In the genomic region with DNA sequence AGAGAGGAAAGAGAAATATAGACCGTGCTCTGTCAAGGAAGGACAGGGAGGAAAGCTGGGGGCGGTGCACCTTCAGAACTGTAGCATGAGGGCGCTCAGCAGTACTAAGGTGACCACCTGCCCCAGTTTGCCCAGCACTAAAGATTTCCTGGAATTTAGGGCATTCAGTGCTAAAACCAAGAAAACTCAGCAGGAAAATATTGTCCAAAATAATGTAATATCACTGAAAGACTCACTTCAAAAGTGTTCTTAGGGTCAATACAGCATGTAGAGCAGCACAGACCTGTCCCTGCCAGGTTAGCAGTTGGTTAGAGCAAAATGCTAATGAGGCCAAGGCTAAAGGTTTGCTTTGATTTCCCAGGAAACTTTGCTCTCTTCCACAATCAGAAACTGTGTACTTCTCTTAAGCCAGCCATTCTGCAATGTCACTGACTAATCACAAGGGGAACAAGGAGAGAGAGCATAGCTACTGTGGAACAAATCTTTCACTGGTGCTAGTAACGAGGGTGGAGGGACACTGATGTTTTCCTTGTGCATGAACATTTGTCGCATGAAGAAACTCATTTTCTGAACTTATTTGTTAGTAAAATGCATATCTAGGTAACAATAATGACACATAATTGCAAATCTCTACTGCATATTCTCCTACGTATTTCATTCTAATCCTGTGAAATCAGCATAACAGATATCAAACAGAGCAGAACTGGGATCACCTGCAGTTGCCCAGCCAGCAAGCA, we compare ENCODE assay signal across 11 cellular contexts. TPM values are rescaled to one million over a fixed set of nuclear protein-coding genes. Genes with fewer than 3 reads are reported as not detected.
DNase-seq lines count a peak whose midpoint lies in the region; ATAC-seq, FAIRE-seq and TF ChIP-seq lines count a peak whose summit lies in the region.
"Had no signal": no experiment of that assay in that cellular context is flagged by ENCODE, and none has a peak within 500 bp of the region (broad histone marks: within the 10 kb centered on the region; RNA-seq: fewer than 3 reads in every experiment).

No MANE protein-coding gene starts in this region.

- POLR2A ChIA-PET in A673 (lab: Charles Lee; ENCODE audit: low non-redundant PET) = no interaction called here

- no peaks in the 10 kb centered on the region for H3K27me3 ChIP-seq in osteoblast (ENCODE audit: insufficient read depth, low read length)
- no peaks in the 10 kb centered on the region for H3K27me3 ChIP-seq in A673 (replicated peaks; ENCODE audit: insufficient read depth, low read depth, low read length, poor library complexity)
- H3K27me3 ChIP-seq: SJSA1 had no signal

- H3K79me2 ChIP-seq in osteoblast (ENCODE audit: insufficient read depth, low read length) = no peaks in the 10 kb centered on the region

- H3K27ac ChIP-seq in osteoblast (ENCODE audit: low read depth, low read length) = no peak overlapping the region
- no peak overlapping the region for H3K27ac ChIP-seq in A673 (ENCODE audit: low read depth, low read length, poor library complexity, severe bottlenecking)
- H3K27ac ChIP-seq: SJSA1 had no signal

- H3K36me3 ChIP-seq in osteoblast (ENCODE audit: insufficient read depth, low read length) (no peaks in the 10 kb centered on the region), A673 (ENCODE audit: insufficient read depth, low read length, poor library complexity, severe bottlenecking) (no peaks in the 10 kb centered on the region)
- H3K36me3 ChIP-seq: SJSA1 had no signal

- intact Hi-C loops in A673 (cut with micrococcal nuclease; ENCODE audit: unreplicated experiment) = no loop called here

- CTCF ChIA-PET in A673 (lab: Charles Lee) = no interaction called here

- ATAC-seq in GM18517 (IDR thresholded peaks at IDR 0.05; ENCODE audit: unreplicated experiment) (no peak), GM21723 (IDR thresholded peaks at IDR 0.05; ENCODE audit: unreplicated experiment) (no peak)

- peaks cover 14% of the 10 kb centered on the region for H3K4me1 ChIP-seq in osteoblast (ENCODE audit: insufficient read depth, low read length)
- no peaks in the 10 kb centered on the region for H3K4me1 ChIP-seq in A673 (ENCODE audit: insufficient read depth, low read length, poor library complexity, severe bottlenecking)

- H4K20me1 ChIP-seq in osteoblast (ENCODE audit: insufficient read depth, low read length) = no peaks in the 10 kb centered on the region

- no peak overlapping the region for H3K4me3 ChIP-seq in fibroblast of the aortic adventitia (ENCODE audit: low read depth, low read length)
- H3K4me3 ChIP-seq in osteoblast (ENCODE audit: insufficient read depth, low read length) = no peak overlapping the region
- no peak overlapping the region for H3K4me3 ChIP-seq in A673 (ENCODE audit: low read depth, low read length, poor library complexity, severe bottlenecking)
- H3K4me3 ChIP-seq: SJSA1 had no signal

- BruUV-seq in A673 (replicated peaks; lab: Mats Ljungman, UMichigan) = no TSS peak

- TF ChIP-seq CTCF in fibroblast of the aortic adventitia (IDR thresholded peaks at IDR 0.05; ENCODE audit: insufficient read depth, low read length) (peak; percentile 28), osteoblast (IDR thresholded peaks at IDR 0.05; ENCODE audit: extremely low read depth, low read depth, low read length) (no peak), A673 (conservative IDR thresholded peaks at IDR 0.05; ENCODE audit: low read depth, low read length) (no peak)

- no peak overlapping the region for H3K4me2 ChIP-seq in osteoblast (ENCODE audit: insufficient read depth, low read length)

- H2AFZ ChIP-seq in osteoblast (ENCODE audit: low read length) = peak overlapping the region; percentile 58

- peak; percentile 44 for DNase-seq in DMS53 treated with DMSO at 0.1 percent for 48 hours (lab: John Stamatoyannopoulos, UW; ENCODE audit: unreplicated experiment)
- peak; percentile 44 for DNase-seq in RCC 7860 (ENCODE audit: low spot score)
- no peak for DNase-seq in fibroblast of the aortic adventitia (ENCODE audit: low read depth)
- peak; percentile 60 for DNase-seq in osteoblast (ENCODE audit: insufficient read length, low spot score, missing footprints)
- DNase-seq in A673 (ENCODE audit: low spot score) = no peak
- DNase-seq in stimulated activated CD4-positive, alpha-beta T cell treated with anti-CD3 and anti-CD28 coated beads, Interleukin-4, amount 100 ng/mL, for 4 hours = no peak
- DNase-seq: NCI-H1417 treated with DMSO at 0.1 percent for 48 hours had no signal

- FAIRE-seq in RCC 7860 (lab: Jason Lieb, UNC) = no peak
- FAIRE-seq: D721Med had no signal

- H3K9me3 ChIP-seq in osteoblast (ENCODE audit: low read depth, low read length) (no peaks in the 10 kb centered on the region), A673 (ENCODE audit: low read depth, low read length, poor library complexity, severe bottlenecking) (no peaks in the 10 kb centered on the region)
- H3K9me3 ChIP-seq: SJSA1 had no signal

RNA-seq across cellular contexts. Expression of a gene that starts 53.0 kb away (rescaled TPM):
- 13.5 and 23.5 TPM in 2 replicates for total RNA-seq in fibroblast of the aortic adventitia (ENCODE audit: low replicate concordance)
- total RNA-seq in osteoblast = 89.8 and 94.6 TPM in 2 replicates
- 2.1 and 2.6 TPM in 2 replicates for total RNA-seq in A673 (2021)

Comparison
In these comparisons a context has a peak if more than half of its experiments do, and no peak if none do; other contexts are left out.
1. DNase-seq: peak in DMS53 treated with DMSO at 0.1 percent for 48 hours (single experiment), RCC 7860 (single experiment) and osteoblast (single experiment); none in fibroblast of the aortic adventitia (single experiment), A673 (single experiment) and stimulated activated CD4-positive, alpha-beta T cell treated with anti-CD3 and anti-CD28 coated beads, Interleukin-4, amount 100 ng/mL, for 4 hours (0 of 2).